1 cellular context compared by ENCODE assay signal in the genomic region with DNA sequence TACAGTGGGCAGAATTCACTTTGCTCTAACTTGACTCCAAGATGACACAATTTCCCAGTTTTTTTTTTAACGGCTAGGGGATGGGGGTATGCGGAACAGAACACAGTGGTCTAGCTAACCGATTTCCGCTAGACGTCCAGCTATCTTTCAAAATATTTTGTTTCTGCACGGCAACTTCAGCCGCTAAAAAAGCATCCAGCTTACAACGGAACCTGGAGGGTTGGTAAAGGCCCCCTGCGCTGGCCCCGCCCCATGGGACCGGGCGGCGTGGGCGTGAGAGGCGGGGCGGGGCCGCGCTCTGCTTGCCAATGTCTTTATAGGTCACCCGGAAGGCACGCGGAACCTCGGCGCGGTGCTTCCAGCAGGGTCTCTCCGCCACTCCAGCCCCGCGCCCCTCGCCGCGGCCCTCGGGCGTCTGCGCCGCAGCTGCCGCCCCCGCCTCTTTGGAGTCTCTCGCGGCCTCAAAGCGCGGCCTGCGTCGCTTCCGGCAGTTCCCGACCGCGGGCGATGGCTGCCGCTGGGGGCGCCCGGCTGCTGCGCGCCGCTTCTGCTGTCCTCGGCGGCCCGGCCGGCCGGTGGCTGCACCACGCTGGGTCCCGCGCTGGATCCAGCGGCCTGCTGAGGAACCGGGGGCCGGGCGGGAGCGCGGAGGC.
TF ChIP-seq lines count a peak whose summit lies in the region.

Gene FDX1, plus strand, starts transcription at position 335 of the 653 bp plus-strand sequence. Its CDS starts 173 bp downstream, at position 508.

TF ChIP-seq in HepG2, 621 proteins besides CTCF, POLR2A, EP300 and RAD21 (continued from another document and continues in another):
- TF ChIP-seq ZBTB14 (CRISPR knock-in tag; IDR thresholded peaks at IDR 0.05), result 0 out of 2 replicates have a peak, but pooled peaks have one; percentile 37
- no peak for TF ChIP-seq JUNB (CRISPR knock-in tag; IDR thresholded peaks at IDR 0.05; ENCODE audit: borderline replicate concordance)
- no peak for TF ChIP-seq ZKSCAN8 (CRISPR knock-in tag; IDR thresholded peaks at IDR 0.05; ENCODE audit: borderline replicate concordance)
- no peak for TF ChIP-seq ZNF564 (CRISPR knock-in tag; IDR thresholded peaks at IDR 0.05)
- TF ChIP-seq, protein P1, sequence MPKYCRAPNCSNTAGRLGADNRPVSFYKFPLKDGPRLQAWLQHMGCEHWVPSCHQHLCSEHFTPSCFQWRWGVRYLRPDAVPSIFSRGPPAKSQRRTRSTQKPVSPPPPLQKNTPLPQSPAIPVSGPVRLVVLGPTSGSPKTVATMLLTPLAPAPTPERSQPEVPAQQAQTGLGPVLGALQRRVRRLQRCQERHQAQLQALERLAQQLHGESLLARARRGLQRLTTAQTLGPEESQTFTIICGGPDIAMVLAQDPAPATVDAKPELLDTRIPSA (CRISPR knock-in tag; IDR thresholded peaks at IDR 0.05; ENCODE audit: borderline replicate concordance), result no peak
- TF ChIP-seq PITX1 (CRISPR knock-in tag; IDR thresholded peaks at IDR 0.05), result no peak
- TF ChIP-seq ZNF205 (CRISPR knock-in tag; IDR thresholded peaks at IDR 0.05), result no peak
- TF ChIP-seq PRDM10 (CRISPR knock-in tag; IDR thresholded peaks at IDR 0.05; ENCODE audit: low read depth), result no peak
- no peak for TF ChIP-seq RXRB (CRISPR knock-in tag; IDR thresholded peaks at IDR 0.05; ENCODE audit: borderline replicate concordance)
- no peak for TF ChIP-seq NCOR1 (IDR thresholded peaks at IDR 0.05; ENCODE audit: borderline replicate concordance, low read length)
- no peak for TF ChIP-seq ZNF576 (CRISPR knock-in tag; IDR thresholded peaks at IDR 0.05)
- no peak for TF ChIP-seq ZFP37 (CRISPR knock-in tag; IDR thresholded peaks at IDR 0.05; ENCODE audit: borderline replicate concordance)
- no peak for TF ChIP-seq PBX2 (CRISPR knock-in tag; IDR thresholded peaks at IDR 0.05)
- TF ChIP-seq, protein P2, sequence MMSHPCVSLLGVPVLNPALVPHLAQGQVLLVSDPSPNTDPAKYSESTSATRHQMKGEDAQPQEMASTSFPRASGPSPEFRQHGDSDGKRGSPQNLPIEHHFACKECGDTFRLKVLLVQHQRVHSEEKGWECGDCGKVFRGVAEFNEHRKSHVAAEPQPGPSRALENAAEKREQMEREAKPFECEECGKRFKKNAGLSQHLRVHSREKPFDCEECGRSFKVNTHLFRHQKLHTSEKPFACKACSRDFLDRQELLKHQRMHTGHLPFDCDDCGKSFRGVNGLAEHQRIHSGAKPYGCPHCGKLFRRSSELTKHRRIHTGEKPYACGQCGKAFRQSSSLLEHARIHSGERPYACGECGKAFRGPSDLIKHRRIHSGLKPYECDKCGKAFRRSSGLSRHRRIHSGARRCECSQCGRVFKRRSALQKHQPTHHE (CRISPR knock-in tag; IDR thresholded peaks at IDR 0.05; ENCODE audit: borderline replicate concordance), result no peak; the same call in 1 of the 2 replicates
- no peak for TF ChIP-seq KLF12 (CRISPR knock-in tag; IDR thresholded peaks at IDR 0.05; ENCODE audit: borderline replicate concordance)
- TF ChIP-seq AGO2 (optimal IDR thresholded peaks at IDR 0.05; ENCODE audit: low read depth, low read length), result peak; percentile 55
- TF ChIP-seq HNRNPH1 (optimal IDR thresholded peaks at IDR 0.05; ENCODE audit: low read depth, low read length), result no peak
- no peak for TF ChIP-seq HMG20B (CRISPR knock-in tag; conservative IDR thresholded peaks at IDR 0.05)
- no peak for TF ChIP-seq DNMT1 (CRISPR knock-in tag; IDR thresholded peaks at IDR 0.05)
- TF ChIP-seq MXD3 (CRISPR knock-in tag; IDR thresholded peaks at IDR 0.05), result no peak
- TF ChIP-seq, protein P3, sequence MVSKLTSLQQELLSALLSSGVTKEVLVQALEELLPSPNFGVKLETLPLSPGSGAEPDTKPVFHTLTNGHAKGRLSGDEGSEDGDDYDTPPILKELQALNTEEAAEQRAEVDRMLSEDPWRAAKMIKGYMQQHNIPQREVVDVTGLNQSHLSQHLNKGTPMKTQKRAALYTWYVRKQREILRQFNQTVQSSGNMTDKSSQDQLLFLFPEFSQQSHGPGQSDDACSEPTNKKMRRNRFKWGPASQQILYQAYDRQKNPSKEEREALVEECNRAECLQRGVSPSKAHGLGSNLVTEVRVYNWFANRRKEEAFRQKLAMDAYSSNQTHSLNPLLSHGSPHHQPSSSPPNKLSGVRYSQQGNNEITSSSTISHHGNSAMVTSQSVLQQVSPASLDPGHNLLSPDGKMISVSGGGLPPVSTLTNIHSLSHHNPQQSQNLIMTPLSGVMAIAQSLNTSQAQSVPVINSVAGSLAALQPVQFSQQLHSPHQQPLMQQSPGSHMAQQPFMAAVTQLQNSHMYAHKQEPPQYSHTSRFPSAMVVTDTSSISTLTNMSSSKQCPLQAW (CRISPR knock-in tag; IDR thresholded peaks at IDR 0.05), result no peak
- TF ChIP-seq STAG1 (CRISPR knock-in tag; IDR thresholded peaks at IDR 0.05), result peak; percentile 12; the same call in 1 of the 2 replicates
- TF ChIP-seq EED (CRISPR knock-in tag; IDR thresholded peaks at IDR 0.05), result no peak
- TF ChIP-seq IRX3 (CRISPR knock-in tag; IDR thresholded peaks at IDR 0.05; ENCODE audit: borderline replicate concordance, low read depth), result no peak
- no peak for TF ChIP-seq YEATS2 (CRISPR knock-in tag; IDR thresholded peaks at IDR 0.05; ENCODE audit: borderline replicate concordance)
- TF ChIP-seq HOXD1 (CRISPR knock-in tag; IDR thresholded peaks at IDR 0.05), result no peak
- no peak for TF ChIP-seq AHDC1 (CRISPR knock-in tag; IDR thresholded peaks at IDR 0.05; ENCODE audit: borderline replicate concordance)
- peak; percentile 29; the same call in 1 of the 2 replicates for TF ChIP-seq POLR2AphosphoS5 (IDR thresholded peaks at IDR 0.05; ENCODE audit: low read depth, low read length)
- no peak for TF ChIP-seq SOX5 (CRISPR knock-in tag; IDR thresholded peaks at IDR 0.05; ENCODE audit: borderline replicate concordance)
- no peak for TF ChIP-seq ZNF557 (CRISPR knock-in tag; IDR thresholded peaks at IDR 0.05)
- TF ChIP-seq NR2C2 (CRISPR knock-in tag; IDR thresholded peaks at IDR 0.05; ENCODE audit: borderline replicate concordance), result peak; percentile 36; the same call in 1 of the 2 replicates
- TF ChIP-seq NFYC (CRISPR knock-in tag; IDR thresholded peaks at IDR 0.05), result peak; percentile 19; the same call in 1 of the 2 replicates
- peak; percentile 67 for TF ChIP-seq CCDC6 (CRISPR knock-in tag; IDR thresholded peaks at IDR 0.05)
- TF ChIP-seq, protein P4, sequence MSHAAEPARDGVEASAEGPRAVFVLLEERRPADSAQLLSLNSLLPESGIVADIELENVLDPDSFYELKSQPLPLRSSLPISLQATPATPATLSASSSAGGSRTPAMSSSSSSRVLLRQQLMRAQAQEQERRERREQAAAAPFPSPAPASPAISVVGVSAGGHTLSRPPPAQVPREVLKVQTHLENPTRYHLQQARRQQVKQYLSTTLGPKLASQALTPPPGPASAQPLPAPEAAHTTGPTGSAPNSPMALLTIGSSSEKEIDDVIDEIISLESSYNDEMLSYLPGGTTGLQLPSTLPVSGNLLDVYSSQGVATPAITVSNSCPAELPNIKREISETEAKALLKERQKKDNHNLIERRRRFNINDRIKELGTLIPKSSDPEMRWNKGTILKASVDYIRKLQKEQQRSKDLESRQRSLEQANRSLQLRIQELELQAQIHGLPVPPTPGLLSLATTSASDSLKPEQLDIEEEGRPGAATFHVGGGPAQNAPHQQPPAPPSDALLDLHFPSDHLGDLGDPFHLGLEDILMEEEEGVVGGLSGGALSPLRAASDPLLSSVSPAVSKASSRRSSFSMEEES (CRISPR knock-in tag; IDR thresholded peaks at IDR 0.05), result no peak
- TF ChIP-seq ZNF672 (CRISPR knock-in tag; IDR thresholded peaks at IDR 0.05), result no peak
- TF ChIP-seq, protein P5, sequence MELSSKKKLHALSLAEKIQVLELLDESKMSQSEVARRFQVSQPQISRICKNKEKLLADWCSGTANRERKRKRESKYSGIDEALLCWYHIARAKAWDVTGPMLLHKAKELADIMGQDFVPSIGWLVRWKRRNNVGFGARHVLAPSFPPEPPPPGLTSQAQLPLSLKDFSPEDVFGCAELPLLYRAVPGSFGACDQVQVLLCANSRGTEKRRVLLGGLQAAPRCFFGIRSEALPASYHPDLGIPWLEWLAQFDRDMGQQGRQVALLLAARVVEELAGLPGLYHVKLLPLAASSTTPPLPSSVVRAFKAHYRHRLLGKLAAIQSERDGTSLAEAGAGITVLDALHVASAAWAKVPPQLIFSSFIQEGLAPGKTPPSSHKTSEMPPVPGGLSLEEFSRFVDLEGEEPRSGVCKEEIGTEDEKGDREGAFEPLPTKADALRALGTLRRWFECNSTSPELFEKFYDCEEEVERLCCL (CRISPR knock-in tag; IDR thresholded peaks at IDR 0.05; ENCODE audit: borderline replicate concordance), result no peak
- 0 out of 2 replicates have a peak, but pooled peaks have one; percentile 19 for TF ChIP-seq ESRRA (CRISPR knock-in tag; IDR thresholded peaks at IDR 0.05; ENCODE audit: low read depth)
- no peak; the same call in 1 of the 2 replicates for TF ChIP-seq GATAD1 (CRISPR knock-in tag; IDR thresholded peaks at IDR 0.05)
